In the genomic region with DNA sequence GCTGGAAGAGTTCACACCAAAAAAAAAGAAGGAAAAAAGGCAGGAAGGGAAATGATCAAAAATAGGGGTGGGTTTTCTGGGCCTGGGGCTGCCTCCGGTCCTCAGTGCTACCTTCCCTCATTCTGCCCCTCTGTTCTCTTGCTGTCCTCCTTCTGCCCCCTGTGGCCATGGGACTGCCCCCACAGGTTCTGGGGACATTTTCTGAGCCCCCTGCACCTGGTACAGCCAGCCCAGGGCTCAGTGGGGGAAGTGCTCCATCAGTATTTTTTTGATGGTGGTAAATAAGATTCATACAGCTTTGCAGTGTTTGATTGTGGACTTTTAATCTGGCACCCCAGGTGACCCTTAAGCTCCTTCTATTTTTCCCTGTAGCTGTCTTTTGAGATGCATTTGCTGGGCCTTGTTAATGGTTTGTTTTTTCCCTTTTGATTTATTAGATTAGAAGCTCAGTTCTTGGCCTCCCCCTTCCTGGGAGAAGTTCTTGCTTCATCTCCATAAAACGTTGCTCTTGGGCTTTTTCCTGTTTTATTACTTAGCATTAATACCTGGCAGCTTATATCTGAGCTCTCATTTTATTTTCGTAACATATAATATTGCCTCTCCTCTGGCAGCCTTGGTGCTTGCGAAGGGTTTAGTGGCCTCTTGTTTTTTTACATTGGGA, we compare ENCODE assay signal across 25 cellular contexts. TPM values are rescaled to one million over a fixed set of nuclear protein-coding genes. Genes with fewer than 3 reads are reported as not detected.
DNase-seq lines count a peak whose midpoint lies in the region; ATAC-seq lines count a peak whose summit lies in the region.
"Had no signal": no experiment of that assay in that cellular context is flagged by ENCODE, and none has a peak within 500 bp of the region (broad histone marks: within the 10 kb centered on the region; RNA-seq: fewer than 3 reads in every experiment).

No MANE protein-coding gene starts in this region.

- no peak for ATAC-seq in naive B cell (ENCODE audit: low read depth in 2 of 2)
- peak in 1 of 2 donors; percentile 25 for ATAC-seq in stimulated activated naive B cell treated with anti-CD40 and anti-IgM and Interleukin-4, amounts not matched to agents 10 μg/mL and 1 μg/mL and 100 μg/mL, for 72 hours (replicated peaks)
- no peak for ATAC-seq in GM18858 (IDR thresholded peaks at IDR 0.05; ENCODE audit: unreplicated experiment)
- ATAC-seq in GM19463 (IDR thresholded peaks at IDR 0.05; ENCODE audit: unreplicated experiment), result no peak
- ATAC-seq: left lobe of liver, Right ventricle myocardium inferior, upper lobe of right lung had no signal

- DNase-seq in activated CD4-positive, alpha-beta T cell treated with anti-CD3 and anti-CD28 coated beads, Interleukin-2, amount 10 ng/mL, durations not matched to agents 7 days and 5 days, result no peak
- DNase-seq in activated CD4-positive, alpha-beta T cell treated with anti-CD3 and anti-CD28 coated beads for 48 hours, result no peak
- no peak for DNase-seq in activated T-helper 1 cell treated with anti-CD3 and anti-CD28 coated beads, Interleukin-12 subunit alpha, Interleukin-12 subunit beta, Interleukin-2, Interleukin-4 antibody, amounts not matched to agents 30 ng/mL and 10 ng/mL and 1 ng/mL, durations not matched to agents 14 hours and 24 hours and 36 hours (ENCODE audit: low spot score)
- DNase-seq in naive B cell, result no peak
- DNase-seq in stimulated activated naive B cell treated with anti-CD40 and anti-IgM and Interleukin-4, amounts not matched to agents 10 μg/mL and 1 μg/mL and 100 μg/mL, for 72 hours, result no peak
- DNase-seq in NCI-H774 (lab: John Stamatoyannopoulos, UW), result no peak
- DNase-seq: 8988T; activated CD4-positive, alpha-beta T cell treated with anti-CD3 and anti-CD28 coated beads for 4 hours; activated CD8-positive, alpha-beta memory T cell treated with anti-CD3 and anti-CD28 coated beads, Interleukin-2, amount 50 U/mL, for 48 hours; activated naive CD4-positive, alpha-beta T cell treated with Interleukin-2 at 50 U/mL for 16 hours; AML-193; anterior cingulate cortex; Calu3; glutamatergic neuron; IMR-90; NCI-H146; NCI-H2171; NCI-H526; stimulated activated CD4-positive, alpha-beta T cell treated with anti-CD3 and anti-CD28 coated beads, Interleukin-2, amount 100 ng/mL, for 48 hours; SW 1271; upper lobe of right lung had no signal

- no peak overlapping the region for H3K4me3 Mint-ChIP-seq in activated CD4-positive, alpha-beta T cell treated with anti-CD3 and anti-CD28 coated beads, Interleukin-2, amount 10 ng/mL, durations not matched to agents 7 days and 5 days
- H3K4me3 Mint-ChIP-seq in activated T-helper 1 cell treated with anti-CD3 and anti-CD28 coated beads, Interleukin-12 subunit alpha, Interleukin-12 subunit beta, Interleukin-2, Interleukin-4 antibody, amounts not matched to agents 30 ng/mL and 10 ng/mL and 1 ng/mL, durations not matched to agents 14 hours and 24 hours and 36 hours, result no peak overlapping the region
- H3K4me3 Mint-ChIP-seq in naive B cell, result no peak overlapping the region
- H3K4me3 Mint-ChIP-seq in stimulated activated naive B cell treated with anti-CD40 and anti-IgM and Interleukin-4, amounts not matched to agents 10 μg/mL and 1 μg/mL and 100 μg/mL, for 72 hours, result no peak overlapping the region

- intact Hi-C loops in activated T-helper 1 cell treated with anti-CD3 and anti-CD28 coated beads, Interleukin-12 subunit alpha, Interleukin-12 subunit beta, Interleukin-2, Interleukin-4 antibody, amounts not matched to agents 30 ng/mL and 10 ng/mL and 1 ng/mL, durations not matched to agents 14 hours and 24 hours and 36 hours (cut with micrococcal nuclease), result loop anchor here (5.0 to 10.0 kb wide), 3 partner anchors 117 to 555 kb away; no protein-coding TSS in a partner anchor

- H3K27me3 Mint-ChIP-seq in activated CD4-positive, alpha-beta T cell treated with anti-CD3 and anti-CD28 coated beads, Interleukin-2, amount 10 ng/mL, durations not matched to agents 7 days and 5 days, result no peaks in the 10 kb centered on the region
- no peaks in the 10 kb centered on the region for H3K27me3 Mint-ChIP-seq in activated T-helper 1 cell treated with anti-CD3 and anti-CD28 coated beads, Interleukin-12 subunit alpha, Interleukin-12 subunit beta, Interleukin-2, Interleukin-4 antibody, amounts not matched to agents 30 ng/mL and 10 ng/mL and 1 ng/mL, durations not matched to agents 14 hours and 24 hours and 36 hours (ENCODE audit: insufficient read depth)
- no peaks in the 10 kb centered on the region for H3K27me3 Mint-ChIP-seq in naive B cell
- no peaks in the 10 kb centered on the region for H3K27me3 Mint-ChIP-seq in stimulated activated naive B cell treated with anti-CD40 and anti-IgM and Interleukin-4, amounts not matched to agents 10 μg/mL and 1 μg/mL and 100 μg/mL, for 72 hours

- H3K9me3 Mint-ChIP-seq in activated CD4-positive, alpha-beta T cell treated with anti-CD3 and anti-CD28 coated beads, Interleukin-2, amount 10 ng/mL, durations not matched to agents 7 days and 5 days, result no peaks in the 10 kb centered on the region
- H3K9me3 Mint-ChIP-seq in activated T-helper 1 cell treated with anti-CD3 and anti-CD28 coated beads, Interleukin-12 subunit alpha, Interleukin-12 subunit beta, Interleukin-2, Interleukin-4 antibody, amounts not matched to agents 30 ng/mL and 10 ng/mL and 1 ng/mL, durations not matched to agents 14 hours and 24 hours and 36 hours, result no peaks in the 10 kb centered on the region
- H3K9me3 Mint-ChIP-seq in naive B cell, result no peaks in the 10 kb centered on the region
- H3K9me3 Mint-ChIP-seq in stimulated activated naive B cell treated with anti-CD40 and anti-IgM and Interleukin-4, amounts not matched to agents 10 μg/mL and 1 μg/mL and 100 μg/mL, for 72 hours, result no peaks in the 10 kb centered on the region

- CTCF ChIA-PET in activated CD4-positive, alpha-beta T cell treated with anti-CD3 and anti-CD28 coated beads, Interleukin-2, amount 10 ng/mL, durations not matched to agents 7 days and 5 days (lab: Charles Lee), result interaction anchor here (1.2 to 1.5 kb wide), 4 partner anchors 12 to 23 kb away, joined by 3 to 6 read pairs (median 4); no protein-coding TSS in a partner anchor

- H3K27ac Mint-ChIP-seq in activated CD4-positive, alpha-beta T cell treated with anti-CD3 and anti-CD28 coated beads, Interleukin-2, amount 10 ng/mL, durations not matched to agents 7 days and 5 days, result peak overlapping the region; percentile 50
- peak overlapping the region; percentile 38 for H3K27ac Mint-ChIP-seq in activated T-helper 1 cell treated with anti-CD3 and anti-CD28 coated beads, Interleukin-12 subunit alpha, Interleukin-12 subunit beta, Interleukin-2, Interleukin-4 antibody, amounts not matched to agents 30 ng/mL and 10 ng/mL and 1 ng/mL, durations not matched to agents 14 hours and 24 hours and 36 hours
- H3K27ac Mint-ChIP-seq in naive B cell, result peak overlapping the region; percentile 14 to 95 (median 76)
- H3K27ac Mint-ChIP-seq in stimulated activated naive B cell treated with anti-CD40 and anti-IgM and Interleukin-4, amounts not matched to agents 10 μg/mL and 1 μg/mL and 100 μg/mL, for 72 hours, result peak overlapping the region; percentile 85

- POLR2A ChIA-PET in activated CD4-positive, alpha-beta T cell treated with anti-CD3 and anti-CD28 coated beads, Interleukin-2, amount 10 ng/mL, durations not matched to agents 7 days and 5 days (lab: Charles Lee), result interaction anchor here (0.8 kb wide), 1 partner anchor 40 kb away, joined by 3 read pairs; no protein-coding TSS in a partner anchor

- H3K36me3 Mint-ChIP-seq in activated CD4-positive, alpha-beta T cell treated with anti-CD3 and anti-CD28 coated beads, Interleukin-2, amount 10 ng/mL, durations not matched to agents 7 days and 5 days (ENCODE audit: low read depth), result peaks cover 35% of the 10 kb centered on the region
- H3K36me3 Mint-ChIP-seq in activated T-helper 1 cell treated with anti-CD3 and anti-CD28 coated beads, Interleukin-12 subunit alpha, Interleukin-12 subunit beta, Interleukin-2, Interleukin-4 antibody, amounts not matched to agents 30 ng/mL and 10 ng/mL and 1 ng/mL, durations not matched to agents 14 hours and 24 hours and 36 hours (ENCODE audit: low read depth), result peaks cover 37% of the 10 kb centered on the region
- peaks cover 0 to 14% of the 10 kb centered on the region in 2 donors for H3K36me3 Mint-ChIP-seq in naive B cell
- H3K36me3 Mint-ChIP-seq in stimulated activated naive B cell treated with anti-CD40 and anti-IgM and Interleukin-4, amounts not matched to agents 10 μg/mL and 1 μg/mL and 100 μg/mL, for 72 hours, result peaks cover 45 to 62% of the 10 kb centered on the region in 2 donors

- peaks cover 94% of the 10 kb centered on the region for H3K4me1 Mint-ChIP-seq in activated CD4-positive, alpha-beta T cell treated with anti-CD3 and anti-CD28 coated beads, Interleukin-2, amount 10 ng/mL, durations not matched to agents 7 days and 5 days
- peaks cover 94% of the 10 kb centered on the region for H3K4me1 Mint-ChIP-seq in activated T-helper 1 cell treated with anti-CD3 and anti-CD28 coated beads, Interleukin-12 subunit alpha, Interleukin-12 subunit beta, Interleukin-2, Interleukin-4 antibody, amounts not matched to agents 30 ng/mL and 10 ng/mL and 1 ng/mL, durations not matched to agents 14 hours and 24 hours and 36 hours (ENCODE audit: low read depth)
- peaks cover 62 to 98% (median 84%) of the 10 kb centered on the region in 3 donors for H3K4me1 Mint-ChIP-seq in naive B cell
- peaks cover 65 to 93% of the 10 kb centered on the region in 2 donors for H3K4me1 Mint-ChIP-seq in stimulated activated naive B cell treated with anti-CD40 and anti-IgM and Interleukin-4, amounts not matched to agents 10 μg/mL and 1 μg/mL and 100 μg/mL, for 72 hours

RNA-seq across cellular contexts. Expression of a gene that starts 43.0 kb away (rescaled TPM):
- 10 to 100 TPM; 56.4 to 56.6 TPM for total RNA-seq in activated CD4-positive, alpha-beta T cell treated with anti-CD3 and anti-CD28 coated beads, Interleukin-2, amount 10 ng/mL, durations not matched to agents 7 days and 5 days
- 69.8 and 70.7 TPM in 2 replicates for total RNA-seq in activated T-helper 1 cell treated with anti-CD3 and anti-CD28 coated beads, Interleukin-12 subunit alpha, Interleukin-12 subunit beta, Interleukin-2, Interleukin-4 antibody, amounts not matched to agents 30 ng/mL and 10 ng/mL and 1 ng/mL, durations not matched to agents 14 hours and 24 hours and 36 hours
- 10 to 100 TPM; 39.8 to 63.6 (median 58.6) TPM for polyA plus RNA-seq in naive B cell (ENCODE audit: low read depth in 6 of 6)
